ENCODE assay signal across 8 cellular contexts in the genomic region with DNA sequence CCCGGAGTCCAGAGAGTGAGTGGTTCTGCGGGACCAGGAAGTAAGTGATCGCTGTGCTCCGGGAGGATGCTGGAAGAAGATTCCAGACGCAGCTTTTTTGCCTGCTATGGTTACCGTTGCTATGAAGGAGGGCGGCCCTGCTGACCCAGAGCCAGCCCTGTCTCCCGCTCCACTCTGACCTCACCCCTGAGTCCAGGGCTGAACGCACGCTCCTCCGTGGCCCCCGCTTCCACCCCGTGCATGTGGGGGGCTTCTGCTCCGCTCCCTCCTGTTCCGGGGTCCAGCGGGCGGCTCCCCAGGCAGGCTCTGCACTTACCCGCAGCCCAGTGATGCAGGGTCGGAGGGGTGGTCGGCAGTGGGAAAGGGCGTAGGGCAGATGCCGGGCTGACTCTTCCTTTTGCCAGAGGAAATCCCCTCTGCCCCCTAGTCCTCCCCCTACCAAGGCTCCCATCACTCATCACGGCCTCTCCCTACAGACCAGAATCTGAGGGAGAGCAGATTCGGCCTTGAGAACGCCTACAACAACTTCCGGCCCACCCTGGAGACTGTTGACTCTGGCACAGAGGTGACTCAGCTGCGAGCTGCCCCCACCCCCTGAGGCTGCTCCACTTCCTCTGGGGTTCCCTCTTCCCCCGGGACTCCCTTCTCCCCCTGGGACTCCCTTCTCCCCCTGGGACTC. TPM values are rescaled to one million over a fixed set of nuclear protein-coding genes. Genes with fewer than 3 reads are reported as not detected.
DNase-seq lines count a peak whose midpoint lies in the region; ATAC-seq, FAIRE-seq and TF ChIP-seq lines count a peak whose summit lies in the region.

No MANE protein-coding gene starts in this region.

- H3K4me1 ChIP-seq in BLaER1 (peaks cover 44% of the 10 kb centered on the region), SJSA1 (replicated peaks) (peaks cover 17% of the 10 kb centered on the region), heart left ventricle (peaks cover 0 to 14% (median 2%) of the 10 kb centered on the region in 12 donors)

- intact Hi-C loops in heart left ventricle (cut with DNase I), result loop anchor here in 1 of 10 donors (10.0 kb wide), 1 partner anchor 52 kb away; the partner anchor contains the start of gene MUC12

- H4K20me1 ChIP-seq in BLaER1, result no peaks in the 10 kb centered on the region

- no peaks in the 10 kb centered on the region for H3K36me3 ChIP-seq in BLaER1
- H3K36me3 ChIP-seq in SJSA1, result no peaks in the 10 kb centered on the region
- H3K36me3 ChIP-seq in heart left ventricle, result no peaks in the 10 kb centered on the region

- H3K4me3 ChIP-seq in BLaER1 (peak overlapping the region; percentile 65), SJSA1 (peak overlapping the region; percentile 47), heart left ventricle (peak overlapping the region; percentile 5 to 62 (median 48))

- peak overlapping the region; percentile 74 for H3K27ac ChIP-seq in BLaER1
- H3K27ac ChIP-seq in SJSA1, result peak overlapping the region; percentile 94
- H3K27ac ChIP-seq in heart left ventricle, result peak overlapping the region in 11 of 12 donors; percentile 43 to 87 (median 71)

- TF ChIP-seq POLR2A in heart left ventricle (IDR thresholded peaks at IDR 0.05), result no peak

- TF ChIP-seq CTCF in heart left ventricle (IDR thresholded peaks at IDR 0.05), result no peak

- peak overlapping the region; percentile 96 for H3K4me2 ChIP-seq in BLaER1

- no peaks in the 10 kb centered on the region for H3K9me3 ChIP-seq in BLaER1
- H3K9me3 ChIP-seq in SJSA1 (replicated peaks), result no peaks in the 10 kb centered on the region
- no peaks in the 10 kb centered on the region for H3K9me3 ChIP-seq in heart left ventricle

- H3K9ac ChIP-seq in BLaER1, result peak overlapping the region; percentile 67

- peak; percentile 82 to 96 for DNase-seq in SJSA1 (ENCODE audit: low read depth in 1 of 2, low spot score in 2 of 2)
- peak; percentile 65 for DNase-seq in activated naive CD4-positive, alpha-beta T cell treated with anti-CD3 and anti-CD28 coated beads, Interleukin-2, amount 50 U/mL, for 16 hours
- DNase-seq in heart left ventricle, result peak; percentile 71 to 86 (median 79)
- peak; percentile 78 for DNase-seq in renal cortical epithelial cell (ENCODE audit: low read depth)
- DNase-seq in urothelium cell line (ENCODE audit: low spot score), result peak; percentile 97

- 1 to 3% (median 2%) methylated on average over 9 to 28 of the region's 28 CpGs for WGBS in heart left ventricle, 4 donors

- peak; percentile 95 for FAIRE-seq in urothelium cell line (lab: Jason Lieb, UNC)

- peak; percentile 86 for ATAC-seq in GM19351 (IDR thresholded peaks at IDR 0.05; ENCODE audit: unreplicated experiment)
- ATAC-seq in HG03571 (IDR thresholded peaks at IDR 0.05; ENCODE audit: unreplicated experiment), result peak; percentile 56
- peak; percentile 66 to 94 (median 90) for ATAC-seq in heart left ventricle

- H3K27me3 ChIP-seq in BLaER1, result no peaks in the 10 kb centered on the region
- H3K27me3 ChIP-seq in SJSA1 (replicated peaks), result no peaks in the 10 kb centered on the region
- H3K27me3 ChIP-seq in heart left ventricle, result peaks cover 0 to 17% (median 5%) of the 10 kb centered on the region in 9 donors

RNA-seq across cellular contexts. Expression of gene MUC17, which starts 2.6 kb away (rescaled TPM):
- not detected in 2 replicates for total RNA-seq in SJSA1 (2014; rRNA removed; shearing (Covaris generic))
- total RNA-seq in heart left ventricle, result not detected
- polyA plus RNA-seq in heart left ventricle, result not detected
- not detected in 2 replicates for total RNA-seq in renal cortical epithelial cell

RNA-seq across cellular contexts. Expression of gene MUC12, which starts 47.9 kb away (rescaled TPM):
- not detected in 2 replicates for total RNA-seq in SJSA1 (2014; rRNA removed; shearing (Covaris generic))
- total RNA-seq in heart left ventricle (under 1 TPM in 2 of 9 donors, not detected in 7; 0.02 TPM), renal cortical epithelial cell (not detected in 2 replicates)
- polyA plus RNA-seq in heart left ventricle, result under 1 TPM; 0.19 to 0.23 TPM

Comparison
In these comparisons a context has a peak if more than half of its experiments do, and no peak if none do; other contexts are left out.
1. Peak in every context shown above with its lines: DNase-seq, ATAC-seq, H3K4me3 ChIP-seq and H3K27ac ChIP-seq.